In genomic region chr3:50654196-50654595, GRCh38 we compare ENCODE assay signal across 17 cellular contexts.
"Had no signal": no experiment of that assay in that cellular context is flagged by ENCODE, and none has a peak within 500 bp of the region (broad histone marks: within the 10 kb centered on the region; RNA-seq: fewer than 3 reads in every experiment).

No MANE protein-coding gene starts in this region.

- H3K36me3 Mint-ChIP-seq: activated naive CD8-positive, alpha-beta T cell; natural killer cell treated with Interleukin-12 subunit alpha and Interleukin-12 subunit beta and Interleukin-15 and Interleukin-18, amount 100 ng/mL, for 72 hours; WTC11 had no signal

- H3K27me3 Mint-ChIP-seq: activated naive CD8-positive, alpha-beta T cell; natural killer cell treated with Interleukin-12 subunit alpha and Interleukin-12 subunit beta and Interleukin-15 and Interleukin-18, amount 100 ng/mL, for 72 hours had no signal

- H3K27ac Mint-ChIP-seq: WTC11 had no signal

- H3K27ac ChIP-seq: body of pancreas, dorsolateral prefrontal cortex, hepatocyte, parathyroid adenoma, right lobe of liver, thyroid gland had no signal

- H3K4me3 ChIP-seq: body of pancreas, dorsolateral prefrontal cortex, hepatocyte, right lobe of liver, thyroid gland had no signal

- H3K27me3 ChIP-seq: body of pancreas, dorsolateral prefrontal cortex, hepatocyte, right lobe of liver, thyroid gland had no signal

- DNase-seq: activated CD4-positive, alpha-beta T cell treated with anti-CD3 and anti-CD28 coated beads for 48 hours; amygdala; body of pancreas; caudate nucleus; mesenchymal stem cell; right lobe of liver; small intestine; stimulated activated CD4-positive, alpha-beta T cell treated with anti-CD3 and anti-CD28 coated beads, Interleukin-4, amount 100 ng/mL, for 1 hour; SW 1271; thyroid gland had no signal

- H3K9me3 ChIP-seq: body of pancreas, right lobe of liver, thyroid gland had no signal

- ATAC-seq: body of pancreas, right lobe of liver, WTC11 had no signal

- H3K4me3 Mint-ChIP-seq: activated naive CD8-positive, alpha-beta T cell; natural killer cell treated with Interleukin-12 subunit alpha and Interleukin-12 subunit beta and Interleukin-15 and Interleukin-18, amount 100 ng/mL, for 72 hours; WTC11 had no signal

- H3K36me3 ChIP-seq: right lobe of liver, thyroid gland had no signal

- H3K9me3 Mint-ChIP-seq: activated T-helper 2 cell treated with anti-CD3 and anti-CD28 coated beads, Interferon-gamma antibody, Interleukin-2, Interleukin-4, amounts not matched to agents 10 μg/mL and 5 μg/mL and 100 μg/mL, durations not matched to agents 14 hours and 24 hours and 36 hours; natural killer cell treated with Interleukin-12 subunit alpha and Interleukin-12 subunit beta and Interleukin-15 and Interleukin-18, amount 100 ng/mL, for 72 hours; WTC11 had no signal

- H3K4me1 ChIP-seq: body of pancreas, right lobe of liver had no signal
